ENCODE assay signal across 25 cellular contexts in genomic region chr5:128409401-128409800, GRCh38.
DNase-seq lines count a peak whose midpoint lies in the region; ATAC-seq and TF ChIP-seq lines count a peak whose summit lies in the region.
"Had no signal": no experiment of that assay in that cellular context is flagged by ENCODE, and none has a peak within 500 bp of the region (broad histone marks: within the 10 kb centered on the region; RNA-seq: fewer than 3 reads in every experiment).

No MANE protein-coding gene starts in this region.

- no peaks in the 10 kb centered on the region for H3K79me2 ChIP-seq in smooth muscle cell (ENCODE audit: low read depth)

- H3K27ac ChIP-seq in breast epithelium (no peak overlapping the region), smooth muscle cell (ENCODE audit: low read depth) (peak overlapping the region; percentile 8)
- H3K27ac ChIP-seq: 22Rv1, esophagus muscularis mucosa, neutrophil, upper lobe of right lung, VCaP had no signal

- POLR2A ChIA-PET in MCF 10A (lab: Yijun Ruan, JAX), result no interaction called here

- no peak for ATAC-seq in GM18519 (IDR thresholded peaks at IDR 0.05; ENCODE audit: low FRiP score, unreplicated experiment)
- ATAC-seq: left lobe of liver, T-helper 17 cell, upper lobe of right lung had no signal

- peaks cover 7% of the 10 kb centered on the region for H3K36me3 Mint-ChIP-seq in MCF 10A (ENCODE audit: insufficient read depth, unreplicated experiment)

- no peak overlapping the region for H3K9ac ChIP-seq in smooth muscle cell (ENCODE audit: low read depth)

- no peaks in the 10 kb centered on the region for H3K27me3 ChIP-seq in breast epithelium
- no peaks in the 10 kb centered on the region for H3K27me3 ChIP-seq in smooth muscle cell (ENCODE audit: low read depth)
- H3K27me3 ChIP-seq: esophagus muscularis mucosa, neutrophil, upper lobe of right lung had no signal

- no peaks in the 10 kb centered on the region for H4K20me1 ChIP-seq in smooth muscle cell (ENCODE audit: low read depth)

- H3K27me3 Mint-ChIP-seq in MCF 10A (ENCODE audit: insufficient read depth, unreplicated experiment), result no peaks in the 10 kb centered on the region
- H3K27me3 Mint-ChIP-seq: B cell, T-helper 17 cell had no signal

- H2AFZ ChIP-seq in smooth muscle cell (ENCODE audit: low read depth), result no peak overlapping the region

- intact Hi-C loops in MCF 10A (cut with micrococcal nuclease) (no loop called here), breast epithelium (cut with DNase I; ENCODE audit: low total_unique reads) (no loop called here)

- H3K4me3 ChIP-seq in breast epithelium, result no peak overlapping the region
- H3K4me3 ChIP-seq in smooth muscle cell, result no peak overlapping the region
- H3K4me3 ChIP-seq: esophagus muscularis mucosa, upper lobe of right lung had no signal

- H3K9me3 ChIP-seq in breast epithelium (no peaks in the 10 kb centered on the region), smooth muscle cell (replicated peaks; ENCODE audit: low read depth) (no peaks in the 10 kb centered on the region)
- H3K9me3 ChIP-seq: esophagus muscularis mucosa, neutrophil, upper lobe of right lung had no signal

- H3K4me1 ChIP-seq in breast epithelium (no peaks in the 10 kb centered on the region), smooth muscle cell (ENCODE audit: low read depth) (peaks cover 18% of the 10 kb centered on the region)
- H3K4me1 ChIP-seq: upper lobe of right lung had no signal

- TF ChIP-seq CTCF in MCF 10A (IDR thresholded peaks at IDR 0.05; ENCODE audit: unreplicated experiment), result no peak
- no peak for TF ChIP-seq CTCF in breast epithelium (IDR thresholded peaks at IDR 0.05)
- no peak for TF ChIP-seq CTCF in smooth muscle cell (IDR thresholded peaks at IDR 0.05; ENCODE audit: borderline replicate concordance, insufficient read depth, poor library complexity, severe bottlenecking)

- H3K36me3 ChIP-seq in breast epithelium, result no peaks in the 10 kb centered on the region
- H3K36me3 ChIP-seq in smooth muscle cell (ENCODE audit: low read depth), result no peaks in the 10 kb centered on the region
- H3K36me3 ChIP-seq: esophagus muscularis mucosa, neutrophil, upper lobe of right lung had no signal

- no peak overlapping the region for H3K27ac Mint-ChIP-seq in MCF 10A (ENCODE audit: low read depth, unreplicated experiment)
- H3K27ac Mint-ChIP-seq: B cell, T-helper 17 cell had no signal

- TF ChIP-seq POLR2A in breast epithelium (IDR thresholded peaks at IDR 0.05), result no peak

- H3K4me3 Mint-ChIP-seq in MCF 10A (ENCODE audit: unreplicated experiment), result no peak overlapping the region
- H3K4me3 Mint-ChIP-seq: B cell, T-helper 17 cell had no signal

- no TSS peak for BruUV-seq in MCF 10A (replicated peaks; lab: Mats Ljungman, UMichigan)

- H3K4me1 Mint-ChIP-seq in MCF 10A (ENCODE audit: insufficient read depth, unreplicated experiment), result peaks cover 22% of the 10 kb centered on the region
- H3K4me1 Mint-ChIP-seq: B cell, T-helper 17 cell had no signal

- H3F3A ChIP-seq in smooth muscle cell (ENCODE audit: low read depth), result no peaks in the 10 kb centered on the region

- peak; percentile 21 for DNase-seq in MCF 10A (ENCODE audit: unreplicated experiment)
- DNase-seq in breast epithelium (ENCODE audit: low spot score in 2 of 2), result no peak
- DNase-seq in amniotic epithelial cell (ENCODE audit: low read depth), result peak; percentile 7
- DNase-seq in glomerular endothelial cell (ENCODE audit: extremely low read depth, low read depth, low spot score), result peak; percentile 14
- DNase-seq in smooth muscle cell (lab: John Stamatoyannopoulos, UW; ENCODE audit: unreplicated experiment), result no peak
- no peak for DNase-seq in NCI-H524 (lab: John Stamatoyannopoulos, UW)
- DNase-seq in SHP77 (lab: John Stamatoyannopoulos, UW), result no peak
- DNase-seq: activated CD4-positive, alpha-beta T cell treated with anti-CD3 and anti-CD28 coated beads, Interleukin-2, amount 50 U/mL, for 1 hour; activated CD8-positive, alpha-beta memory T cell treated with anti-CD3 and anti-CD28 coated beads, Interleukin-2, amount 50 U/mL, for 4 hours; Calu3; MM.1S; NCI-H146; NCI-H526; retina; stimulated activated CD4-positive, alpha-beta T cell treated with anti-CD3 and anti-CD28 coated beads, Interleukin-12 subunit alpha, Interleukin-12 subunit beta, amount 100 ng/mL, for 4 hours; stimulated activated CD8-positive, alpha-beta memory T cell treated with anti-CD3 and anti-CD28 coated beads, Interleukin-4, amount 100 ng/mL, for 48 hours; T-helper 17 cell; upper lobe of right lung had no signal

- peak overlapping the region; percentile 30 for H3K4me2 ChIP-seq in smooth muscle cell

- H3K9me3 Mint-ChIP-seq in MCF 10A (ENCODE audit: unreplicated experiment), result no peaks in the 10 kb centered on the region

- CTCF ChIA-PET in MCF 10A (lab: Yijun Ruan, JAX), result interaction anchor here (0.7 kb wide), 1 partner anchor 78 kb away, joined by 3 read pairs; no protein-coding TSS in a partner anchor

Comparison
In these comparisons a context has a peak if more than half of its experiments do, and no peak if none do; other contexts are left out.
1. DNase-seq: peak in MCF 10A (single experiment), amniotic epithelial cell (single experiment) and glomerular endothelial cell (single experiment); none in breast epithelium (0 of 2), smooth muscle cell (single experiment), NCI-H524 (0 of 2) and SHP77 (0 of 2).